10 cellular contexts compared by ENCODE assay signal in genomic region chr15:89749526-89749925, GRCh38. TPM values are rescaled to one million over a fixed set of nuclear protein-coding genes. Genes with fewer than 3 reads are reported as not detected.
DNase-seq lines count a peak whose midpoint lies in the region; ATAC-seq and TF ChIP-seq lines count a peak whose summit lies in the region.
"Had no signal": no experiment of that assay in that cellular context is flagged by ENCODE, and none has a peak within 500 bp of the region (broad histone marks: within the 10 kb centered on the region; RNA-seq: fewer than 3 reads in every experiment).

No MANE protein-coding gene starts in this region.

- H3K36me3 ChIP-seq in transverse colon = no peaks in the 10 kb centered on the region

- H3K9me3 ChIP-seq in transverse colon (no peaks in the 10 kb centered on the region), right cardiac atrium (ENCODE audit: control insufficient read depth, low read length) (no peaks in the 10 kb centered on the region)

- H3K4me1 Mint-ChIP-seq in activated naive CD4-positive, alpha-beta T cell treated with anti-CD3 and anti-CD28 coated beads for 36 hours (ENCODE audit: low read depth) = peaks cover 5% of the 10 kb centered on the region
- peaks cover 1% of the 10 kb centered on the region for H3K4me1 Mint-ChIP-seq in activated naive CD8-positive, alpha-beta T cell (ENCODE audit: low read depth)
- peaks cover 3% of the 10 kb centered on the region for H3K4me1 Mint-ChIP-seq in memory B cell

- H3K27ac ChIP-seq in transverse colon (peak overlapping the region in 3 of 4 donors; percentile 80 to 86 (median 81)), right cardiac atrium (ENCODE audit: low read length) (no peak overlapping the region)

- H3K27me3 ChIP-seq in transverse colon (no peaks in the 10 kb centered on the region), right cardiac atrium (ENCODE audit: control insufficient read depth, insufficient read depth) (no peaks in the 10 kb centered on the region)

- H3K4me3 ChIP-seq in transverse colon = peak overlapping the region in 2 of 4 donors; percentile 71 to 73
- no peak overlapping the region for H3K4me3 ChIP-seq in right cardiac atrium (ENCODE audit: low read length)

- H3K27me3 Mint-ChIP-seq in activated naive CD4-positive, alpha-beta T cell treated with anti-CD3 and anti-CD28 coated beads for 36 hours (ENCODE audit: low read depth) = peaks cover 16% of the 10 kb centered on the region
- H3K27me3 Mint-ChIP-seq in activated naive CD8-positive, alpha-beta T cell = peaks cover 8% of the 10 kb centered on the region
- peaks cover 3% of the 10 kb centered on the region for H3K27me3 Mint-ChIP-seq in memory B cell

- CTCF ChIA-PET in activated naive CD4-positive, alpha-beta T cell treated with anti-CD3 and anti-CD28 coated beads for 36 hours (lab: Charles Lee) = interaction anchor here (0.6 to 1.8 kb wide), 4 partner anchors 9 to 126 kb away, joined by 3 to 7 read pairs (median 4); no protein-coding TSS in a partner anchor

- no peak for TF ChIP-seq EP300 in transverse colon (IDR thresholded peaks at IDR 0.05; ENCODE audit: low read depth)

- ATAC-seq in memory B cell (ENCODE audit: low read depth) = no peak
- ATAC-seq in right cardiac atrium = no peak

- H3K4me3 Mint-ChIP-seq in activated naive CD4-positive, alpha-beta T cell treated with anti-CD3 and anti-CD28 coated beads for 36 hours = peak overlapping the region; percentile 77
- H3K4me3 Mint-ChIP-seq in activated naive CD8-positive, alpha-beta T cell = peak overlapping the region; percentile 81
- peak overlapping the region; percentile 81 for H3K4me3 Mint-ChIP-seq in memory B cell

- no peaks in the 10 kb centered on the region for H3K9me3 Mint-ChIP-seq in activated naive CD4-positive, alpha-beta T cell treated with anti-CD3 and anti-CD28 coated beads for 36 hours
- no peaks in the 10 kb centered on the region for H3K9me3 Mint-ChIP-seq in activated naive CD8-positive, alpha-beta T cell (ENCODE audit: low read depth)
- no peaks in the 10 kb centered on the region for H3K9me3 Mint-ChIP-seq in memory B cell

- no peak for DNase-seq in activated naive CD4-positive, alpha-beta T cell treated with anti-CD3 and anti-CD28 coated beads for 36 hours
- DNase-seq in activated naive CD4-positive, alpha-beta T cell treated with Interleukin-2 at 50 U/mL for 16 hours = no peak
- DNase-seq in memory B cell (ENCODE audit: low spot score in 2 of 2) = no peak
- DNase-seq in transverse colon = no peak
- no peak for DNase-seq in NCI-H128 (lab: John Stamatoyannopoulos, UW; ENCODE audit: unreplicated experiment)
- no peak for DNase-seq in activated CD8-positive, alpha-beta memory T cell treated with anti-CD3 and anti-CD28 coated beads, Interleukin-2, amount 50 U/mL, for 48 hours
- DNase-seq in right cardiac atrium = no peak

- TF ChIP-seq POLR2A in transverse colon (IDR thresholded peaks at IDR 0.05) = no peak

- 63 to 73% methylated on average over 3 to 4 of the region's 4 CpGs for WGBS in transverse colon (ENCODE audit: low coverage in 1 of 2), 2 donors
- WGBS in right cardiac atrium = 70% methylated on average over 4 of the region's 4 CpGs

- H3K36me3 Mint-ChIP-seq in activated naive CD4-positive, alpha-beta T cell treated with anti-CD3 and anti-CD28 coated beads for 36 hours (ENCODE audit: low read depth) = no peaks in the 10 kb centered on the region
- H3K36me3 Mint-ChIP-seq in activated naive CD8-positive, alpha-beta T cell = no peaks in the 10 kb centered on the region
- H3K36me3 Mint-ChIP-seq in memory B cell = no peaks in the 10 kb centered on the region

- in situ Hi-C loops in transverse colon (cut with MboI; ENCODE audit: low pct_ligation_motif_present in 1 of 4, low pct_unique_long_range_greater_than_20kb in 1 of 4, low sequenced_read_pairs in 3 of 4) = loop anchor here in 1 of 4 donors (25.0 kb wide), 1 partner anchor 338 kb away; no protein-coding TSS in a partner anchor

- TF ChIP-seq CTCF in transverse colon (IDR thresholded peaks at IDR 0.05) = no peak

- intact Hi-C loops in activated naive CD4-positive, alpha-beta T cell treated with anti-CD3 and anti-CD28 coated beads for 36 hours (cut with micrococcal nuclease) = no loop called here
- intact Hi-C loops in transverse colon (cut with DNase I; ENCODE audit: low total_unique reads) (no loop called here), right cardiac atrium (cut with DNase I) (no loop called here)

- peak overlapping the region; percentile 41 for H3K27ac Mint-ChIP-seq in activated naive CD4-positive, alpha-beta T cell treated with anti-CD3 and anti-CD28 coated beads for 36 hours
- H3K27ac Mint-ChIP-seq in activated naive CD8-positive, alpha-beta T cell = no peak overlapping the region
- no peak overlapping the region for H3K27ac Mint-ChIP-seq in memory B cell

- H3K4me1 ChIP-seq in transverse colon = peaks cover 6 to 30% (median 27%) of the 10 kb centered on the region in 4 donors
- no peaks in the 10 kb centered on the region for H3K4me1 ChIP-seq in right cardiac atrium (ENCODE audit: control insufficient read depth, insufficient read depth, low read length)

RNA-seq across cellular contexts. Expression of gene MESP1, which starts 1.5 kb away (rescaled TPM):
- 1 to 10 TPM; 4.4 to 6.6 TPM for total RNA-seq in activated naive CD4-positive, alpha-beta T cell treated with anti-CD3 and anti-CD28 coated beads for 36 hours
- 10 to 100 TPM in 3 of 4 donors, 1 to 10 TPM in 1; 8.6 to 13.5 (median 12.5) TPM for total RNA-seq in transverse colon
- total RNA-seq in right cardiac atrium = 1 to 10 TPM; 3.4 to 8.3 (median 7.7) TPM
- polyA plus RNA-seq in right cardiac atrium = 5.7 TPM
- total RNA-seq: urinary bladder had no signal

RNA-seq across cellular contexts. Expression of gene MESP2, which starts 26.6 kb away (rescaled TPM):
- total RNA-seq in activated naive CD4-positive, alpha-beta T cell treated with anti-CD3 and anti-CD28 coated beads for 36 hours = not detected
- total RNA-seq in transverse colon (under 1 TPM in 2 of 4 donors, not detected in 2; 0.64 to 0.96 TPM), right cardiac atrium (under 1 TPM in 3 of 4 donors, not detected in 1; 0.29 to 0.34 (median 0.29) TPM)
- polyA plus RNA-seq in right cardiac atrium = 0.61 TPM
- total RNA-seq: urinary bladder had no signal

RNA-seq across cellular contexts. Expression of gene WDR93, which starts 58.9 kb away (rescaled TPM):
- not detected for total RNA-seq in activated naive CD4-positive, alpha-beta T cell treated with anti-CD3 and anti-CD28 coated beads for 36 hours
- total RNA-seq in transverse colon = not detected
- total RNA-seq in right cardiac atrium = not detected
- 0.05 TPM for polyA plus RNA-seq in right cardiac atrium
- total RNA-seq: Right ventricle myocardium inferior, urinary bladder had no signal

RNA-seq across cellular contexts. Expression of gene PEX11A, which starts 59.0 kb away (rescaled TPM):
- 1 to 10 TPM; 1.0 to 1.9 TPM for total RNA-seq in activated naive CD4-positive, alpha-beta T cell treated with anti-CD3 and anti-CD28 coated beads for 36 hours
- total RNA-seq in transverse colon = 100 to 1,000 TPM in 1 of 4 donors, 10 to 100 TPM in 2, 1 to 10 TPM in 1; 6.8 to 113 (median 40.6) TPM
- total RNA-seq in right cardiac atrium = 10 to 100 TPM in 1 of 4 donors, 1 to 10 TPM in 3; 8.8 to 10.3 (median 9.3) TPM
- polyA plus RNA-seq in right cardiac atrium = 8.8 TPM
